Comparison of ENCODE assay signal across 9 cellular contexts in the genomic region with DNA sequence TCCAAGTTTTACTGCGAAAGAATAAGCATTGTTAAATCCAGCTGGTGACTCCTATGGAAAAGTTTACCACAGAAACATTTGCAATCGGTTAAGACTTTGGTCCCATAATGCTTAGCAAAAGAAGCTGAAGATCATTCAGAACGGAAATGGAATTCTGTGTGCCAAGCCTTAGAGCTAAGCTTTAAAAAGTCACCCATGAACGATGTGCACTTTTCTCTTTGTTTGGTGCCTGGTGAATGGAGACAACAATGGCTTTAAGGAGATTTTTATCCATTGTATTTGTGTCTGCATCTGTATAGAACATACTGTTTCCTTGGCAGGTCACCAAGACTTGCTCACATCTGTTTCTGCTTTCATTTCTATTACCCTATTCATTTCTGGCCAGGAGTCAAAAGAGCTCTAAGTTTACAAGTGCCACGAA. TPM values are rescaled to one million over a fixed set of nuclear protein-coding genes. Genes with fewer than 3 reads are reported as not detected.
DNase-seq lines count a peak whose midpoint lies in the region; ATAC-seq and TF ChIP-seq lines count a peak whose summit lies in the region.
"Had no signal": no experiment of that assay in that cellular context is flagged by ENCODE, and none has a peak within 500 bp of the region (broad histone marks: within the 10 kb centered on the region; RNA-seq: fewer than 3 reads in every experiment).

No MANE protein-coding gene starts in this region.

- H3K36me3 ChIP-seq in adipocyte (ENCODE audit: control insufficient read depth, insufficient read depth, low read length, severe bottlenecking) (no peaks in the 10 kb centered on the region), left ventricle myocardium inferior (no peaks in the 10 kb centered on the region)

- H3K27me3 ChIP-seq in adipocyte (replicated peaks; ENCODE audit: control insufficient read depth, insufficient read depth, low read length), result no peaks in the 10 kb centered on the region
- H3K27me3 ChIP-seq in left ventricle myocardium inferior (ENCODE audit: low read depth), result no peaks in the 10 kb centered on the region

- peak overlapping the region; percentile 72 for H3K27ac ChIP-seq in left ventricle myocardium inferior (replicated peaks)

- intact Hi-C loops in left ventricle myocardium inferior (cut with micrococcal nuclease), result no loop called here

- no peak for ATAC-seq in GM21576 (IDR thresholded peaks at IDR 0.05; ENCODE audit: unreplicated experiment)
- no peak for ATAC-seq in left lobe of liver

- H3K4me3 ChIP-seq in adipocyte (ENCODE audit: low read length) (peak overlapping the region; percentile 63), left ventricle myocardium inferior (peak overlapping the region; percentile 33)

- H3K9ac ChIP-seq in adipocyte (ENCODE audit: low read length), result peak overlapping the region; percentile 86

- no peak for TF ChIP-seq CTCF in left ventricle myocardium inferior (IDR thresholded peaks at IDR 0.05; ENCODE audit: borderline replicate concordance)

- DNase-seq in HCEC 1CT (peak; percentile 83), adipocyte (ENCODE audit: low read depth) (peak; percentile 97), left ventricle myocardium inferior (no peak), stromal cell of bone marrow (ENCODE audit: low read depth) (peak; percentile 89), DMS153 treated with DMSO at 0.1 percent for 48 hours (lab: John Stamatoyannopoulos, UW; ENCODE audit: unreplicated experiment) (no peak), left lobe of liver (ENCODE audit: low spot score) (no peak), NCI-H510A (lab: John Stamatoyannopoulos, UW) (no peak)
- DNase-seq: NCI-H1930 had no signal

- H3K9me3 ChIP-seq in adipocyte (ENCODE audit: control insufficient read depth, low read length) (no peaks in the 10 kb centered on the region), left ventricle myocardium inferior (replicated peaks) (no peaks in the 10 kb centered on the region)

- H3K4me1 ChIP-seq in adipocyte (ENCODE audit: control insufficient read depth, insufficient read depth, low read length), result peaks cover 61% of the 10 kb centered on the region
- H3K4me1 ChIP-seq in left ventricle myocardium inferior, result peaks cover 18% of the 10 kb centered on the region

RNA-seq across cellular contexts. Expression of gene COL1A2, which starts 26.3 kb away (rescaled TPM):
- 96.6 TPM for total RNA-seq in left ventricle myocardium inferior
- 11.8 TPM for total RNA-seq in left lobe of liver

Comparison
In these comparisons a context has a peak if more than half of its experiments do, and no peak if none do; other contexts are left out.
1. DNase-seq: peak in HCEC 1CT (single experiment), adipocyte (single experiment) and stromal cell of bone marrow (single experiment); none in left ventricle myocardium inferior (single experiment), DMS153 treated with DMSO at 0.1 percent for 48 hours (single experiment), left lobe of liver (single experiment) and NCI-H510A (single experiment).